25 cellular contexts compared by ENCODE assay signal in the genomic region with DNA sequence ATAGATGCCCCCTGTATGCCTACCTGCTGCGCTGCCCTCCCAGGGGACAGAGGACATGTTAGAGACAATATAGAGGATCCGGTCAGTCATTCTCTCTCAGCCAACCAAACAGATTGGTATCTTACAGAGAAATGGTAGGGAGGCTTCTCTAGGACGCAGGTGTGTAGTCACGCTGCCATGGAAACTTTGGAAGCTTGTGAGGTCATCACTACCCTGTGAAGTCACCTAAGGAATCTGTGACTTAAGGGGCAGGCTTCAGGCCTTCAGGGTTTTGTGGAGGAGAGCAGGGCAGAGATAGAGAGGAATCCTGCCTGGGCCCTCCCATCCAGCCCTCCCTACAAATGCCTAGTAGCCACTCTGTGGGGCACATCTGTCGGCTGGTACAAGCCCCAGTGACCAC. TPM values are rescaled to one million over a fixed set of nuclear protein-coding genes. Genes with fewer than 3 reads are reported as not detected.
"Had no signal": no experiment of that assay in that cellular context is flagged by ENCODE, and none has a peak within 500 bp of the region (broad histone marks: within the 10 kb centered on the region; RNA-seq: fewer than 3 reads in every experiment).

A gene with protein sequence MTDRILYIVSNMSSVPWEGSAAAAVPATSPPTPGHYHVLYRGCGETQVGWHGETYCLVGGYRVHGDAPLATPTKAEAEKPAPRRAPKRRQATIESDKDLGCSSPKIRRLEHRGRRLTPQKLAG (minus strand): TSS at position 231 of the 400 bp plus-strand sequence. CDS start 141 bp downstream, at position 90.

- H3K27me3 Mint-ChIP-seq: stimulated activated memory B cell treated with anti-CD40 and anti-IgM and Interleukin-4, amounts not matched to agents 10 μg/mL and 1 μg/mL and 100 μg/mL, for 72 hours had no signal

- ATAC-seq: activated T-cell treated with anti-CD3 and anti-CD28 coated beads, Interleukin-2, amount 50 U/mL, for 4 hours; esophagus mucosa; gastroesophageal sphincter; heart right ventricle; stimulated activated memory B cell treated with anti-CD40 and anti-IgM and Interleukin-4, amounts not matched to agents 10 μg/mL and 1 μg/mL and 100 μg/mL, for 72 hours; upper lobe of right lung had no signal

- H3K27ac Mint-ChIP-seq: stimulated activated memory B cell treated with anti-CD40 and anti-IgM and Interleukin-4, amounts not matched to agents 10 μg/mL and 1 μg/mL and 100 μg/mL, for 72 hours had no signal

- H3K4me3 ChIP-seq: ascending aorta, gastroesophageal sphincter, heart right ventricle, left ventricle myocardium inferior, ovary, sigmoid colon, thoracic aorta, upper lobe of right lung had no signal

- H3K9me3 ChIP-seq: ascending aorta, gastroesophageal sphincter, heart right ventricle, left ventricle myocardium inferior, ovary, sigmoid colon, thoracic aorta, upper lobe of right lung had no signal

- H3K36me3 Mint-ChIP-seq: stimulated activated memory B cell treated with anti-CD40 and anti-IgM and Interleukin-4, amounts not matched to agents 10 μg/mL and 1 μg/mL and 100 μg/mL, for 72 hours had no signal

- H3K9me3 Mint-ChIP-seq: activated T-cell treated with anti-CD3 and anti-CD28 coated beads, Interleukin-2, amount 50 U/mL, for 4 hours; stimulated activated memory B cell treated with anti-CD40 and anti-IgM and Interleukin-4, amounts not matched to agents 10 μg/mL and 1 μg/mL and 100 μg/mL, for 72 hours had no signal

- H3K4me3 Mint-ChIP-seq: activated T-cell treated with anti-CD3 and anti-CD28 coated beads, Interleukin-2, amount 50 U/mL, for 4 hours; stimulated activated memory B cell treated with anti-CD40 and anti-IgM and Interleukin-4, amounts not matched to agents 10 μg/mL and 1 μg/mL and 100 μg/mL, for 72 hours had no signal

- H3K36me3 ChIP-seq: ascending aorta, gastroesophageal sphincter, heart right ventricle, left ventricle myocardium inferior, ovary, sigmoid colon, thoracic aorta, upper lobe of right lung had no signal

- DNase-seq: activated CD4-positive, alpha-beta T cell treated with anti-CD3 and anti-CD28 coated beads for 48 hours; activated CD4-positive, CD25-positive, alpha-beta regulatory T cell; activated CD8-positive, alpha-beta memory T cell treated with anti-CD3 and anti-CD28 coated beads, Interleukin-2, amount 50 U/mL, for 4 hours; activated effector memory CD4-positive, alpha-beta T cell treated with anti-CD3 and anti-CD28 coated beads, Interleukin-2, amount 50 U/mL, for 16 hours; activated naive CD4-positive, alpha-beta T cell treated with anti-CD3 and anti-CD28 coated beads, Interleukin-2, amount 50 U/mL, for 16 hours; activated T-cell treated with anti-CD3 and anti-CD28 coated beads, Interleukin-2, amount 50 U/mL, for 4 hours; cortex of kidney; effector CD4-positive, alpha-beta T cell; heart right ventricle; kidney glomerular epithelial cell; left ventricle myocardium inferior; mammary epithelial cell; midbrain; ovary; sigmoid colon; stimulated activated CD4-positive, alpha-beta T cell treated with anti-CD3 and anti-CD28 coated beads, Interleukin-4, amount 100 ng/mL, for 24 hours; T-helper 9 cell; upper lobe of right lung had no signal

- H3K27ac ChIP-seq: ascending aorta, gastroesophageal sphincter, left ventricle myocardium inferior, ovary, sigmoid colon, thoracic aorta, upper lobe of right lung had no signal

- H3K4me1 ChIP-seq: ascending aorta, gastroesophageal sphincter, left ventricle myocardium inferior, sigmoid colon had no signal

- H3K27me3 ChIP-seq: ascending aorta, heart right ventricle, ovary, sigmoid colon, upper lobe of right lung had no signal

RNA-seq across cellular contexts. Expression of the gene that starts here (rescaled TPM):
- total RNA-seq: activated T-cell treated with anti-CD3 and anti-CD28 coated beads, Interleukin-2, amount 50 U/mL, for 4 hours; ascending aorta; esophagus mucosa; gastroesophageal sphincter; heart right ventricle; left ventricle myocardium inferior; mammary epithelial cell; ovary; sigmoid colon; thoracic aorta; upper lobe of right lung had no signal
- polyA plus RNA-seq: adipose tissue, heart right ventricle, mammary epithelial cell, neural cell, ovary, sigmoid colon had no signal
